ENCODE assay signal across 8 cellular contexts in the genomic region with DNA sequence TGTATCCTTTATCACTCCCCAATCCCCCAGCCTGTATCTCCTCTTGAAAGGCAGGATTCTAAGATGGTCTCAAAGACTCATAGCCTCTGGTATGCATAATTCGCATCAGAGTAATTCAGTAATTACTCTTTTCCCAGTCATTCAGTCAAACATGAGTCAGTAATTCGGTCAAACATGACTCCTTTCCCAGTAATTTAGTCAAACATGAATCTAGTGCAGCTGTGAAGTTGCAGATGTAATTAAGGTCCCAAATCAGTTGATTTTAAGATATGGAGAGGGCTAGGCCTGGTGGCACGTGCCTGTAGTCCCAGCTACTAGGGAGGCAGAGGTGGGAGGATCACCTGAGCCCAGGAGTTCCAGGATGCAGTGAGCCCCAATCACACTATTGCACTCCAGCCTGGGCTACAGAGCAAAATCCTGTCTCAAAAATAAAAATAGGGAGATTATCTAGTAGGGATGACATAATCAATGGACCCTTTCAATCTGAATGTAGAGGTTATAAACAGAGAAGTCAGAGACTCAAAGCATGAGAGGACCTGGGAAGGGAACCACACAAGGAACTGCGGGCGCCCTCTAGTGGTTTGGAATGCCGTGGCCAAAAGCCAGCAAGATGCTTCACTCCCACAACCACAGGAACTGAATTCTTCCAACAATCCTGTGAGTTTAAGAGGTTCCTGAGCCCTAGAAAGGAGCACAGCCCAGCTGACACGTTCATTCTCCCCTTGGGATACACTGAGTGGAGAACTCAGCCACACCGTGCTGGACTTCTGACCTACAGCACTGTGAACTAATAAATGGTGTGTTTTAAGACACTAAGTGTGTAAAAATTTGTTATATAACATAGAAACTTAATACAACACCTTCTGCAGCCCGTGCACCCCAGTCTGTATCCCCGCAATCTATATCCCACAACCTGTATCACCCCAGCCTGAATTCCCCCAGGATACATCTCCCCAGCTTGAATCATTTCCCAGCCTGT. TPM values are rescaled to one million over a fixed set of nuclear protein-coding genes. Genes with fewer than 3 reads are reported as not detected.
A peak's percentile ranks its signal among the peaks of the same experiment; 100 is the strongest.
DNase-seq lines count a peak whose midpoint lies in the region; ATAC-seq and TF ChIP-seq lines count a peak whose summit lies in the region.

No MANE protein-coding gene starts in this region.

- intact Hi-C loops in heart right ventricle (cut with DNase I), result loop anchor here in 7 of 10 donors (1.0 to 10.0 kb wide), 5 partner anchors 55 to 681 kb away; no protein-coding TSS in a partner anchor

- 35 to 39% methylated on average over 10 of the region's 10 CpGs for WGBS in heart right ventricle, 2 donors

- DNase-seq in BE2C (peak; percentile 88), NCI-H146 (lab: John Stamatoyannopoulos, UW) (peak; percentile 46), SW480 (ENCODE audit: low spot score) (peak; percentile 67), heart right ventricle (peak; percentile 87), retina (peak; percentile 77)
- DNase-seq in activated naive CD8-positive, alpha-beta T cell treated with anti-CD3 and anti-CD28 coated beads, Interleukin-2, amount 50 U/mL, for 16 hours (ENCODE audit: low read depth, low spot score), result peak; percentile 51

- ATAC-seq in GM21381 (IDR thresholded peaks at IDR 0.05; ENCODE audit: unreplicated experiment) (peak; percentile 48), heart right ventricle (peak; percentile 47 to 88 (median 84)), HG03159 (IDR thresholded peaks at IDR 0.05; ENCODE audit: unreplicated experiment) (no peak)

- H3K27me3 ChIP-seq in BE2C, result no peaks in the 10 kb centered on the region
- no peaks in the 10 kb centered on the region for H3K27me3 ChIP-seq in heart right ventricle

- H3K4me1 ChIP-seq in BE2C (peaks cover 5% of the 10 kb centered on the region), heart right ventricle (peaks cover 0 to 11% (median 4%) of the 10 kb centered on the region in 9 donors)

- H3K36me3 ChIP-seq in BE2C (no peaks in the 10 kb centered on the region), heart right ventricle (no peaks in the 10 kb centered on the region)

- H3K9me3 ChIP-seq in BE2C (no peaks in the 10 kb centered on the region), heart right ventricle (no peaks in the 10 kb centered on the region)

- no peak overlapping the region for H3K27ac ChIP-seq in heart right ventricle

- H3K4me3 ChIP-seq in BE2C (ENCODE audit: low read depth, low read length) (no peak overlapping the region), heart right ventricle (no peak overlapping the region)

- TF ChIP-seq CTCF in BE2C (IDR thresholded peaks at IDR 0.05; ENCODE audit: low read depth, low read length) (peak; percentile 98), heart right ventricle (IDR thresholded peaks at IDR 0.05) (peak; percentile 81 to 95 (median 91))

RNA-seq across cellular contexts. Expression of gene ARMH4, which starts 14.3 kb away (rescaled TPM):
- 0.79 TPM for polyA plus RNA-seq in BE2C (2012; ENCODE audit: insufficient read depth, insufficient read length, low read depth)
- 10 to 100 TPM in 3 of 10 donors, 1 to 10 TPM in 7; 6.5 to 13.1 (median 9.1) TPM for total RNA-seq in heart right ventricle
- polyA plus RNA-seq in heart right ventricle, result 1 to 10 TPM; 1.3 to 1.8 TPM

RNA-seq across cellular contexts. Expression of gene ACTR10, which starts 33.7 kb away (rescaled TPM):
- polyA plus RNA-seq in BE2C (2012; ENCODE audit: insufficient read depth, insufficient read length, low read depth), result 46.7 TPM
- 10 to 100 TPM; 60.5 to 83.2 (median 72.8) TPM for total RNA-seq in heart right ventricle
- 10 to 100 TPM; 64.6 to 88.9 TPM for polyA plus RNA-seq in heart right ventricle
